Comparison of ENCODE assay signal across 8 cellular contexts in genomic region chr3:8607285-8608040, GRCh38. TPM values are rescaled to one million over a fixed set of nuclear protein-coding genes. Genes with fewer than 3 reads are reported as not detected.
A peak's percentile ranks its signal among the peaks of the same experiment; 100 is the strongest.
DNase-seq lines count a peak whose midpoint lies in the region; ATAC-seq and TF ChIP-seq lines count a peak whose summit lies in the region.

No MANE protein-coding gene starts in this region.

- H3K79me2 ChIP-seq in osteoblast (ENCODE audit: insufficient read depth, low read length): no peaks in the 10 kb centered on the region
- H3K79me2 ChIP-seq in OCI-LY7 (ENCODE audit: insufficient read depth, low read depth, low read length): no peaks in the 10 kb centered on the region

- H4K20me1 ChIP-seq in osteoblast (ENCODE audit: insufficient read depth, low read length) (no peaks in the 10 kb centered on the region), OCI-LY7 (ENCODE audit: insufficient read depth, low read length) (no peaks in the 10 kb centered on the region)

- ATAC-seq in GM19372 (IDR thresholded peaks at IDR 0.05; ENCODE audit: low read depth, unreplicated experiment) (peak; percentile 59), RWPE2 (ENCODE audit: low read depth) (peak; percentile 82)

- H3K9me3 ChIP-seq in RWPE2 (ENCODE audit: severe bottlenecking) (no peaks in the 10 kb centered on the region), osteoblast (ENCODE audit: low read depth, low read length) (no peaks in the 10 kb centered on the region), OCI-LY7 (ENCODE audit: low read length) (no peaks in the 10 kb centered on the region)

- H3K4me1 ChIP-seq in RWPE2 (ENCODE audit: insufficient read depth, poor library complexity, severe bottlenecking) (no peaks in the 10 kb centered on the region), osteoblast (ENCODE audit: insufficient read depth, low read length) (peaks cover 18% of the 10 kb centered on the region), OCI-LY7 (ENCODE audit: insufficient read depth, low read length, poor library complexity, severe bottlenecking) (no peaks in the 10 kb centered on the region)

- intact Hi-C loops in OCI-LY7 (cut with micrococcal nuclease; ENCODE audit: unreplicated experiment): no loop called here

- H3K27me3 ChIP-seq in RWPE2 (ENCODE audit: insufficient read depth, poor library complexity, severe bottlenecking) (no peaks in the 10 kb centered on the region), osteoblast (ENCODE audit: insufficient read depth, low read length) (no peaks in the 10 kb centered on the region)

- H3K36me3 ChIP-seq in RWPE2 (ENCODE audit: low read depth): no peaks in the 10 kb centered on the region
- H3K36me3 ChIP-seq in osteoblast (ENCODE audit: insufficient read depth, low read length): no peaks in the 10 kb centered on the region
- H3K36me3 ChIP-seq in OCI-LY7 (ENCODE audit: insufficient read depth, low read length): no peaks in the 10 kb centered on the region

- H2AFZ ChIP-seq in osteoblast (ENCODE audit: low read length): peak overlapping the region; percentile 25
- no peak overlapping the region for H2AFZ ChIP-seq in OCI-LY7 (ENCODE audit: low read length)

- H3K4me3 ChIP-seq in RWPE2 (ENCODE audit: severe bottlenecking) (no peak overlapping the region), foreskin fibroblast (ENCODE audit: low read depth in 1 of 2, low read length in 2 of 2) (no peak overlapping the region), osteoblast (ENCODE audit: insufficient read depth, low read length) (no peak overlapping the region), OCI-LY7 (ENCODE audit: low read depth, low read length, poor library complexity, severe bottlenecking) (no peak overlapping the region)

- TF ChIP-seq CTCF in RWPE2 (IDR thresholded peaks at IDR 0.05; ENCODE audit: poor library complexity, severe bottlenecking): peak; percentile 55
- peak; percentile 81 for TF ChIP-seq CTCF in foreskin fibroblast (IDR thresholded peaks at IDR 0.05; ENCODE audit: low read depth, low read length)
- TF ChIP-seq CTCF in osteoblast (IDR thresholded peaks at IDR 0.05; ENCODE audit: extremely low read depth, low read depth, low read length): peak; percentile 85
- TF ChIP-seq CTCF in OCI-LY7 (conservative IDR thresholded peaks at IDR 0.05; ENCODE audit: low read length): no peak

- BruUV-seq in OCI-LY7 (replicated peaks; lab: Mats Ljungman, UMichigan): no TSS peak

- DNase-seq in A172 (ENCODE audit: low spot score) (peak; percentile 72), RWPE2 (ENCODE audit: low spot score) (no peak), foreskin fibroblast (peak; percentile 59 to 83), osteoblast (ENCODE audit: insufficient read length, low spot score, missing footprints) (peak; percentile 92), GM19240 (ENCODE audit: insufficient read length, low spot score) (no peak), OCI-LY7 (ENCODE audit: low spot score) (no peak)
- DNase-seq in activated effector memory CD4-positive, alpha-beta T cell treated with Interleukin-2 at 50 U/mL for 16 hours: no peak

- POLR2A ChIA-PET in OCI-LY7 (lab: Charles Lee): no interaction called here

- H3K9me2 ChIP-seq in OCI-LY7 (ENCODE audit: insufficient read depth, low read length): no peaks in the 10 kb centered on the region

- CTCF ChIA-PET in OCI-LY7 (lab: Charles Lee; ENCODE audit: unreplicated experiment): no interaction called here

- no peak overlapping the region for H3K27ac ChIP-seq in RWPE2 (ENCODE audit: poor library complexity, severe bottlenecking)
- H3K27ac ChIP-seq in osteoblast (ENCODE audit: low read depth, low read length): peak overlapping the region; percentile 23
- H3K27ac ChIP-seq in OCI-LY7 (ENCODE audit: low read depth, low read length, poor library complexity, severe bottlenecking): no peak overlapping the region

- H3K4me2 ChIP-seq in osteoblast (ENCODE audit: insufficient read depth, low read length) (peak overlapping the region; percentile 16), OCI-LY7 (ENCODE audit: low read length) (no peak overlapping the region)

RNA-seq across cellular contexts. Expression of gene SSUH2, which starts 37.1 kb away (rescaled TPM):
- 0.10 and 0.19 TPM in 2 replicates for total RNA-seq in A172 (2014; rRNA removed; shearing (Covaris generic))
- total RNA-seq in osteoblast: not detected in 2 replicates
- total RNA-seq in OCI-LY7 (2014; rRNA removed; shearing (Covaris generic)): 0.16 TPM in 1 of 2 replicates, not detected in the other
- 0.66 TPM in 1 of 2 replicates, not detected in the other for total RNA-seq in OCI-LY7 (2022)

Comparison
In these comparisons a context has a peak if more than half of its experiments do, and no peak if none do; other contexts are left out.
1. DNase-seq: peak in A172 (single experiment), foreskin fibroblast (2 of 2) and osteoblast (single experiment); none in RWPE2 (single experiment), GM19240 (single experiment), activated effector memory CD4-positive, alpha-beta T cell treated with Interleukin-2 at 50 U/mL for 16 hours (single experiment) and OCI-LY7 (single experiment).